Comparison of ENCODE assay signal across 9 cellular contexts in genomic region chr12:111424793-111425251, GRCh38. TPM values are rescaled to one million over a fixed set of nuclear protein-coding genes. Genes with fewer than 3 reads are reported as not detected.
DNase-seq lines count a peak whose midpoint lies in the region; ATAC-seq and TF ChIP-seq lines count a peak whose summit lies in the region.
"Had no signal": no experiment of that assay in that cellular context is flagged by ENCODE, and none has a peak within 500 bp of the region (broad histone marks: within the 10 kb centered on the region; RNA-seq: fewer than 3 reads in every experiment).

No MANE protein-coding gene starts in this region.

- peaks cover 43% of the 10 kb centered on the region for H3K4me1 Mint-ChIP-seq in T-helper 1 cell treated with Interleukin-12 subunit alpha and Interleukin-12 subunit beta and Interleukin-4 antibody, amounts not matched to agents 30 μg/mL and 1 μg/mL, for 36 hours (ENCODE audit: low read depth)

- H3K4me3 Mint-ChIP-seq in T-helper 1 cell treated with Interleukin-12 subunit alpha and Interleukin-12 subunit beta and Interleukin-4 antibody, amounts not matched to agents 30 μg/mL and 1 μg/mL, for 36 hours = no peak overlapping the region

- WGBS in heart right ventricle, 2 donors = 88 to 92% methylated on average over 6 of the region's 6 CpGs
- WGBS in adrenal gland, 4 donors = 91 to 98% (median 95%) methylated on average over 5 to 6 of the region's 6 CpGs

- H3K9me3 Mint-ChIP-seq in T-helper 1 cell treated with Interleukin-12 subunit alpha and Interleukin-12 subunit beta and Interleukin-4 antibody, amounts not matched to agents 30 μg/mL and 1 μg/mL, for 36 hours = no peaks in the 10 kb centered on the region

- H3K4me1 ChIP-seq in RWPE2 (ENCODE audit: insufficient read depth, poor library complexity, severe bottlenecking) (peaks cover 18% of the 10 kb centered on the region), heart right ventricle (peaks cover 43 to 99% (median 84%) of the 10 kb centered on the region in 9 donors), adrenal gland (replicated peaks in 1 of 2) (peaks cover 3 to 45% of the 10 kb centered on the region in 2 donors)

- H3K27me3 ChIP-seq in RWPE2 (ENCODE audit: insufficient read depth, poor library complexity, severe bottlenecking) (no peaks in the 10 kb centered on the region), heart right ventricle (no peaks in the 10 kb centered on the region), adrenal gland (no peaks in the 10 kb centered on the region)

- H3K9me3 ChIP-seq in RWPE2 (ENCODE audit: severe bottlenecking) (no peaks in the 10 kb centered on the region), heart right ventricle (no peaks in the 10 kb centered on the region), adrenal gland (replicated peaks in 1 of 3) (no peaks in the 10 kb centered on the region)

- no peak for TF ChIP-seq POLR2A in adrenal gland (IDR thresholded peaks at IDR 0.05)

- intact Hi-C loops in heart right ventricle (cut with DNase I) (loop anchor here in 2 of 10 donors (2.0 kb wide), 1 partner anchor 14 kb away; no protein-coding TSS in a partner anchor), adrenal gland (cut with DNase I) (no loop called here)

- H3K27ac ChIP-seq in RWPE2 (ENCODE audit: poor library complexity, severe bottlenecking) (peak overlapping the region; percentile 48), heart right ventricle (peak overlapping the region; percentile 51 to 93 (median 90)), adrenal gland (peak overlapping the region in 1 of 5 donors; percentile 10)

- no peak for DNase-seq in T-helper 1 cell
- no peak for DNase-seq in RWPE2 (ENCODE audit: low spot score)
- no peak for DNase-seq in heart right ventricle
- DNase-seq in retinal pigment epithelial cell (ENCODE audit: low read depth) = no peak
- no peak for DNase-seq in adrenal gland
- no peak for DNase-seq in nucleus accumbens (lab: John Stamatoyannopoulos, UW)
- DNase-seq: NCI-H748 treated with DMSO at 0.1 percent for 48 hours had no signal

- peaks cover 20% of the 10 kb centered on the region for H3K36me3 Mint-ChIP-seq in T-helper 1 cell treated with Interleukin-12 subunit alpha and Interleukin-12 subunit beta and Interleukin-4 antibody, amounts not matched to agents 30 μg/mL and 1 μg/mL, for 36 hours (ENCODE audit: low read depth)

- H3K36me3 ChIP-seq in RWPE2 (ENCODE audit: low read depth) = peaks cover 27% of the 10 kb centered on the region
- peaks cover 0 to 56% (median 12%) of the 10 kb centered on the region in 9 donors for H3K36me3 ChIP-seq in heart right ventricle
- H3K36me3 ChIP-seq in adrenal gland (replicated peaks in 1 of 2) = peaks cover 0 to 14% of the 10 kb centered on the region in 2 donors

- no peak overlapping the region for H3K4me3 ChIP-seq in RWPE2 (ENCODE audit: severe bottlenecking)
- H3K4me3 ChIP-seq in heart right ventricle = no peak overlapping the region
- H3K4me3 ChIP-seq in retinal pigment epithelial cell (ENCODE audit: low read length) = no peak overlapping the region
- no peak overlapping the region for H3K4me3 ChIP-seq in adrenal gland

- TF ChIP-seq CTCF in RWPE2 (IDR thresholded peaks at IDR 0.05; ENCODE audit: poor library complexity, severe bottlenecking) (no peak), heart right ventricle (IDR thresholded peaks at IDR 0.05) (peak in 6 of 9 donors; percentile 16 to 34 (median 24)), retinal pigment epithelial cell (conservative IDR thresholded peaks at IDR 0.05; ENCODE audit: low read depth, low read length) (peak; percentile 35), adrenal gland (IDR thresholded peaks at IDR 0.05) (no peak)

- peak overlapping the region; percentile 71 for H3K27ac Mint-ChIP-seq in T-helper 1 cell treated with Interleukin-12 subunit alpha and Interleukin-12 subunit beta and Interleukin-4 antibody, amounts not matched to agents 30 μg/mL and 1 μg/mL, for 36 hours

- no peaks in the 10 kb centered on the region for H3K27me3 Mint-ChIP-seq in T-helper 1 cell treated with Interleukin-12 subunit alpha and Interleukin-12 subunit beta and Interleukin-4 antibody, amounts not matched to agents 30 μg/mL and 1 μg/mL, for 36 hours (ENCODE audit: low read depth)

- ATAC-seq in RWPE2 (ENCODE audit: low read depth) = peak; percentile 17; the same call in 2 of the 3 replicates
- peak in 7 of 8 donors; percentile 5 to 43 (median 22) for ATAC-seq in heart right ventricle
- ATAC-seq in HG02852 (IDR thresholded peaks at IDR 0.05; ENCODE audit: unreplicated experiment) = no peak

RNA-seq across cellular contexts. Expression of gene SH2B3, which starts 19.1 kb away (rescaled TPM):
- total RNA-seq in heart right ventricle (10 to 100 TPM; 29.8 to 61.4 (median 39.0) TPM), adrenal gland (10 to 100 TPM; 26.1 to 70.3 (median 44.6) TPM)
- polyA plus RNA-seq in heart right ventricle (10 to 100 TPM in 1 of 2 donors, 1 to 10 TPM in 1; 9.9 to 11.5 TPM), adrenal gland (10 to 100 TPM in 1 of 3 donors, 1 to 10 TPM in 2; 5.8 to 14.5 (median 9.3) TPM)

RNA-seq across cellular contexts. Expression of gene PHETA1, which starts 55.9 kb away (rescaled TPM):
- total RNA-seq in heart right ventricle (10 to 100 TPM; 11.9 to 41.6 (median 18.6) TPM), adrenal gland (10 to 100 TPM; 18.0 to 37.4 (median 21.5) TPM)
- polyA plus RNA-seq in heart right ventricle (10 to 100 TPM; 16.9 to 24.1 TPM), adrenal gland (10 to 100 TPM in 2 of 3 donors, 1 to 10 TPM in 1; 3.6 to 25.4 (median 11.0) TPM)

Comparison
In these comparisons a context has a peak if more than half of its experiments do, and no peak if none do; other contexts are left out.
1. CTCF ChIP-seq: peak in heart right ventricle (6 of 9) and retinal pigment epithelial cell (single experiment); none in RWPE2 (single experiment) and adrenal gland (0 of 6).